Comparison of ENCODE assay signal across 14 cellular contexts in genomic region chr20:57891067-57891466, GRCh38.
DNase-seq lines count a peak whose midpoint lies in the region; ATAC-seq and TF ChIP-seq lines count a peak whose summit lies in the region.
"Had no signal": no experiment of that assay in that cellular context is flagged by ENCODE, and none has a peak within 500 bp of the region (broad histone marks: within the 10 kb centered on the region; RNA-seq: fewer than 3 reads in every experiment).

No MANE protein-coding gene starts in this region.

- H3K36me3 ChIP-seq in spleen = no peaks in the 10 kb centered on the region
- no peaks in the 10 kb centered on the region for H3K36me3 ChIP-seq in PC-3 (ENCODE audit: low read depth, low read length)

- no peak overlapping the region for H3K27ac ChIP-seq in spleen
- no peak overlapping the region for H3K27ac ChIP-seq in PC-3 (ENCODE audit: low read length)

- H3K27me3 Mint-ChIP-seq in natural killer cell treated with Interleukin-12 subunit alpha and Interleukin-12 subunit beta and Interleukin-15 and Interleukin-18, amount 100 ng/mL, for 72 hours = peaks cover 16 to 28% of the 10 kb centered on the region in 2 donors
- H3K27me3 Mint-ChIP-seq in natural killer cell (ENCODE audit: low read depth in 2 of 2) (peaks cover 15 to 29% of the 10 kb centered on the region in 2 donors), brain (peaks cover 5% of the 10 kb centered on the region)

- DNase-seq in NCI-H2171 treated with DMSO at 0.1 percent for 48 hours (lab: John Stamatoyannopoulos, UW) (peak; percentile 3), NCI-H2171 (lab: John Stamatoyannopoulos, UW) (no peak), natural killer cell (no peak), spleen (peak; percentile 15), PC-3 (no peak)
- peak; percentile 1 for DNase-seq in natural killer cell treated with Interleukin-12 subunit alpha and Interleukin-12 subunit beta and Interleukin-15 and Interleukin-18, amount 100 ng/mL, for 72 hours (ENCODE audit: low spot score)
- DNase-seq: ACHN; C1 segment of cervical spinal cord; CD4-positive, alpha-beta T cell; GDM1; H7 had no signal

- H3K36me3 Mint-ChIP-seq in natural killer cell treated with Interleukin-12 subunit alpha and Interleukin-12 subunit beta and Interleukin-15 and Interleukin-18, amount 100 ng/mL, for 72 hours = no peaks in the 10 kb centered on the region
- no peaks in the 10 kb centered on the region for H3K36me3 Mint-ChIP-seq in natural killer cell
- H3K36me3 Mint-ChIP-seq in brain = no peaks in the 10 kb centered on the region

- H2AFZ ChIP-seq in PC-3 (ENCODE audit: low read length) = no peak overlapping the region

- H3K4me3 Mint-ChIP-seq in natural killer cell treated with Interleukin-12 subunit alpha and Interleukin-12 subunit beta and Interleukin-15 and Interleukin-18, amount 100 ng/mL, for 72 hours = no peak overlapping the region
- H3K4me3 Mint-ChIP-seq in natural killer cell = no peak overlapping the region
- peak overlapping the region in 1 of 5 experiments; percentile 40 for H3K4me3 Mint-ChIP-seq in brain
- H3K4me3 Mint-ChIP-seq: CD4-positive, alpha-beta T cell; GM23338 had no signal

- H3K9me3 Mint-ChIP-seq in natural killer cell treated with Interleukin-12 subunit alpha and Interleukin-12 subunit beta and Interleukin-15 and Interleukin-18, amount 100 ng/mL, for 72 hours = no peaks in the 10 kb centered on the region
- H3K9me3 Mint-ChIP-seq in natural killer cell = no peaks in the 10 kb centered on the region
- H3K9me3 Mint-ChIP-seq in brain = peaks cover 4 to 21% (median 14%) of the 10 kb centered on the region in 5 experiments

- no peaks in the 10 kb centered on the region for H4K20me1 ChIP-seq in PC-3 (ENCODE audit: low read length)

- TF ChIP-seq POLR2A in spleen (IDR thresholded peaks at IDR 0.05) = no peak

- H3K4me3 ChIP-seq in spleen (no peak overlapping the region), PC-3 (ENCODE audit: low read length) (no peak overlapping the region)
- H3K4me3 ChIP-seq: GM23338 had no signal

- no peak overlapping the region for H3K27ac Mint-ChIP-seq in natural killer cell treated with Interleukin-12 subunit alpha and Interleukin-12 subunit beta and Interleukin-15 and Interleukin-18, amount 100 ng/mL, for 72 hours
- H3K27ac Mint-ChIP-seq in natural killer cell = no peak overlapping the region
- H3K27ac Mint-ChIP-seq in brain = peak overlapping the region in 3 of 5 experiments; percentile 6 to 54 (median 34)
- H3K27ac Mint-ChIP-seq: CD4-positive, alpha-beta T cell; GM23338 had no signal

- H3K9ac ChIP-seq in PC-3 (ENCODE audit: low read length) = no peak overlapping the region

- 65 to 73% (median 68%) methylated on average over 4 to 5 of the region's 5 CpGs for WGBS in spleen, 5 donors

- no peaks in the 10 kb centered on the region for H3K79me2 ChIP-seq in PC-3 (ENCODE audit: low read length)

- H3F3A ChIP-seq in PC-3 (ENCODE audit: low read length, unreplicated experiment) = no peaks in the 10 kb centered on the region

- intact Hi-C loops in natural killer cell (cut with micrococcal nuclease) (no loop called here), spleen (cut with DNase I; ENCODE audit: low total_unique reads) (no loop called here), PC-3 (cut with micrococcal nuclease) (no loop called here)

- no peaks in the 10 kb centered on the region for H3K9me2 ChIP-seq in PC-3 (replicated peaks; ENCODE audit: low read length)

- H3K4me1 Mint-ChIP-seq in natural killer cell treated with Interleukin-12 subunit alpha and Interleukin-12 subunit beta and Interleukin-15 and Interleukin-18, amount 100 ng/mL, for 72 hours (ENCODE audit: low read depth in 2 of 2) = no peaks in the 10 kb centered on the region
- H3K4me1 Mint-ChIP-seq in natural killer cell (no peaks in the 10 kb centered on the region), brain (peaks cover 45% of the 10 kb centered on the region)

- TF ChIP-seq CTCF in natural killer cell (IDR thresholded peaks at IDR 0.05) (no peak), brain (conservative IDR thresholded peaks at IDR 0.05) (no peak), spleen (IDR thresholded peaks at IDR 0.05 in 8 of 11, conservative IDR thresholded peaks at IDR 0.05 in 3 of 11) (no peak), PC-3 (conservative IDR thresholded peaks at IDR 0.05; ENCODE audit: low read depth, low read length) (no peak)

- CTCF ChIA-PET in PC-3 (lab: Charles Lee) = no interaction called here

- no peak overlapping the region for H3K4me2 ChIP-seq in PC-3 (ENCODE audit: low read length)
- H3K4me2 ChIP-seq: GM23338 had no signal

- H3K4me1 ChIP-seq in spleen = no peaks in the 10 kb centered on the region
- H3K4me1 ChIP-seq in PC-3 (ENCODE audit: insufficient read depth, low read length) = no peaks in the 10 kb centered on the region

- no TSS peak for BruUV-seq in PC-3 (replicated peaks; lab: Mats Ljungman, UMichigan)

- ATAC-seq in natural killer cell treated with Interleukin-12 subunit alpha and Interleukin-12 subunit beta and Interleukin-15 and Interleukin-18, amount 100 ng/mL, for 72 hours = no peak
- ATAC-seq in natural killer cell (no peak), SK-N-SH treated with all-trans-retinoic acid at 6 μM for 48 hours (no peak), PC-3 (no peak)

- POLR2A ChIA-PET in PC-3 (lab: Charles Lee; ENCODE audit: unreplicated experiment) = no interaction called here

- peaks cover 0 to 6% (median 0%) of the 10 kb centered on the region in 8 donors for H3K9me3 ChIP-seq in spleen
- no peaks in the 10 kb centered on the region for H3K9me3 ChIP-seq in PC-3 (ENCODE audit: low read length)

- peaks cover 0 to 21% (median 0%) of the 10 kb centered on the region in 7 donors for H3K27me3 ChIP-seq in spleen (replicated peaks in 1 of 7)
- no peaks in the 10 kb centered on the region for H3K27me3 ChIP-seq in PC-3 (ENCODE audit: low read length)

TF ChIP-seq in SK-N-SH treated with all-trans-retinoic acid at 6 μM for 48 hours, 23 proteins besides CTCF, POLR2A, EP300 and RAD21:
- TF ChIP-seq, protein P1, sequence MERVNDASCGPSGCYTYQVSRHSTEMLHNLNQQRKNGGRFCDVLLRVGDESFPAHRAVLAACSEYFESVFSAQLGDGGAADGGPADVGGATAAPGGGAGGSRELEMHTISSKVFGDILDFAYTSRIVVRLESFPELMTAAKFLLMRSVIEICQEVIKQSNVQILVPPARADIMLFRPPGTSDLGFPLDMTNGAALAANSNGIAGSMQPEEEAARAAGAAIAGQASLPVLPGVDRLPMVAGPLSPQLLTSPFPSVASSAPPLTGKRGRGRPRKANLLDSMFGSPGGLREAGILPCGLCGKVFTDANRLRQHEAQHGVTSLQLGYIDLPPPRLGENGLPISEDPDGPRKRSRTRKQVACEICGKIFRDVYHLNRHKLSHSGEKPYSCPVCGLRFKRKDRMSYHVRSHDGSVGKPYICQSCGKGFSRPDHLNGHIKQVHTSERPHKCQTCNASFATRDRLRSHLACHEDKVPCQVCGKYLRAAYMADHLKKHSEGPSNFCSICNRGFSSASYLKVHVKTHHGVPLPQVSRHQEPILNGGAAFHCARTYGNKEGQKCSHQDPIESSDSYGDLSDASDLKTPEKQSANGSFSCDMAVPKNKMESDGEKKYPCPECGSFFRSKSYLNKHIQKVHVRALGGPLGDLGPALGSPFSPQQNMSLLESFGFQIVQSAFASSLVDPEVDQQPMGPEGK (CRISPR knock-in tag; IDR thresholded peaks at IDR 0.05; ENCODE audit: borderline replicate concordance) = no peak

Comparison
In these comparisons a context has a peak if more than half of its experiments do, and no peak if none do; other contexts are left out.
1. DNase-seq: peak in NCI-H2171 treated with DMSO at 0.1 percent for 48 hours (single experiment), natural killer cell treated with Interleukin-12 subunit alpha and Interleukin-12 subunit beta and Interleukin-15 and Interleukin-18, amount 100 ng/mL, for 72 hours (single experiment) and spleen (single experiment); none in NCI-H2171 (single experiment), natural killer cell (single experiment) and PC-3 (single experiment).
2. H3K27ac Mint-ChIP-seq: peak in brain (3 of 5); none in natural killer cell treated with Interleukin-12 subunit alpha and Interleukin-12 subunit beta and Interleukin-15 and Interleukin-18, amount 100 ng/mL, for 72 hours (0 of 2) and natural killer cell (0 of 2).